In the genomic region with DNA sequence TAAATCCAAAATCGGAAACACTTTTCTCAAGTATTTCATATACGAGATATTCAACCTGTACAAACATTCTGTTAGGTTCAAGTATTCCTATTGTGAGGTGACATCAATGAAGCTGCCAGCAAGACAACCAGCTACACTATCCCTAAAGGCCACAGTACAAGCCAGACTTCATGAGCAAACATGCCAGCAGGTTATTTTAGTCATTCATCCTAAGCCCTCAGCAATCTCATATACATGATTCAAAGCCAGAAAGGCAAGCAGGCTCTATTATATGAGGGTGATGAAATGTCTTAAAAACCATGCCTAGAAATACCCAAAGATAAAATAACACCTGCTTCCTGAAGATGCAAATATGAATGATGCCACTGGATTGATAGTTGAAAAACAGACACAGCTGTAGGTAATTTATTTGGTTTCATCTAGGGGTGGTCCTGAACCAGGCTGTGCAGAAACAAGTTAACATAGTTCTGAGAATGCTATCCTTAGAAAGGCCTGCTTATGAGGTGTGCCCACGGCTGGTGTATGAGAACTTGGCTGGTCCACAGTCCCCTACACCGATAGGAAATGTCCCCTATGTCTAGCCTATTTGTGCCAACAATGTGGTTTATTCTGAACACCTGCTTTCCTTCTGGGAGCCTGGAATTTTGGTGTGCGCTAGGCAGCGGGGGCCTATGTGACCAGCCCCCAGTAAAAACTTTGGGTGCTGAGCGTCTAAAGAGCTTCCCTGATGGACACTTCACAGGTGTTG, we compare ENCODE assay signal across 22 cellular contexts. TPM values are rescaled to one million over a fixed set of nuclear protein-coding genes. Genes with fewer than 3 reads are reported as not detected.
DNase-seq lines count a peak whose midpoint lies in the region; ATAC-seq, FAIRE-seq and TF ChIP-seq lines count a peak whose summit lies in the region.
"Had no signal": no experiment of that assay in that cellular context is flagged by ENCODE, and none has a peak within 500 bp of the region (broad histone marks: within the 10 kb centered on the region; RNA-seq: fewer than 3 reads in every experiment).

No MANE protein-coding gene starts in this region.

- H3K9ac ChIP-seq in BLaER1 treated with 17β-estradiol and CSF1 and Interleukin-3, amounts not matched to agents 10 nM and 100 nM = no peak overlapping the region
- H3K9ac ChIP-seq in Loucy (ENCODE audit: low read depth, low read length, poor library complexity, severe bottlenecking) (no peak overlapping the region), mucosa of rectum (ENCODE audit: low read depth in 1 of 2, low read length in 2 of 2) (no peak overlapping the region)

- no peak overlapping the region for H2AFZ ChIP-seq in Loucy (ENCODE audit: low read length)

- no peaks in the 10 kb centered on the region for H3K27me3 ChIP-seq in BLaER1 treated with 17β-estradiol and CSF1 and Interleukin-3, amounts not matched to agents 10 nM and 100 nM
- no peaks in the 10 kb centered on the region for H3K27me3 ChIP-seq in Loucy (ENCODE audit: insufficient read depth, low read length, poor library complexity, severe bottlenecking)
- no peaks in the 10 kb centered on the region for H3K27me3 ChIP-seq in bronchial epithelial cell (ENCODE audit: control insufficient read depth, insufficient read depth, low read length)
- no peaks in the 10 kb centered on the region for H3K27me3 ChIP-seq in mucosa of rectum (ENCODE audit: control insufficient read depth in 2 of 2, insufficient read depth in 2 of 2, low read length in 2 of 2)
- H3K27me3 ChIP-seq: ascending aorta, gastroesophageal sphincter, left lung, upper lobe of left lung had no signal

- H3K36me3 ChIP-seq in BLaER1 treated with 17β-estradiol and CSF1 and Interleukin-3, amounts not matched to agents 10 nM and 100 nM = peaks cover 0 to 19% (median 9%) of the 10 kb centered on the region in 11 experiments; a peak in 11 of 22 replicates
- H3K36me3 ChIP-seq in Loucy (ENCODE audit: insufficient read depth, low read length) (peaks cover 9% of the 10 kb centered on the region; the same call in 1 of the 2 replicates), bronchial epithelial cell (ENCODE audit: control insufficient read depth, insufficient read depth, low read length) (peaks cover 13% of the 10 kb centered on the region), mucosa of rectum (ENCODE audit: control insufficient read depth in 2 of 2, insufficient read depth in 2 of 2, low read length in 2 of 2) (peaks cover 4% of the 10 kb centered on the region in 2 donors)

- peak overlapping the region in 1 of 11 experiments; percentile 8; a peak in 1 of 22 replicates for H3K27ac ChIP-seq in BLaER1 treated with 17β-estradiol and CSF1 and Interleukin-3, amounts not matched to agents 10 nM and 100 nM
- peak overlapping the region; percentile 52 to 54 for H3K27ac ChIP-seq in mucosa of rectum (ENCODE audit: low read depth in 2 of 2, low read length in 2 of 2)
- H3K27ac ChIP-seq: ascending aorta, gastroesophageal sphincter, left lung, upper lobe of left lung had no signal

- peaks cover 0 to 33% (median 23%) of the 10 kb centered on the region in 10 experiments; a peak in 16 of 20 replicates for H3K4me1 ChIP-seq in BLaER1 treated with 17β-estradiol and CSF1 and Interleukin-3, amounts not matched to agents 10 nM and 100 nM
- H3K4me1 ChIP-seq in Loucy (ENCODE audit: insufficient read depth, low read length, poor library complexity, severe bottlenecking) (peaks cover 37% of the 10 kb centered on the region), mucosa of rectum (ENCODE audit: control insufficient read depth in 2 of 2, insufficient read depth in 2 of 2, low read length in 2 of 2) (peaks cover 4 to 25% of the 10 kb centered on the region in 2 donors)
- H3K4me1 ChIP-seq: ascending aorta, gastroesophageal sphincter, left lung, upper lobe of left lung had no signal

- H3F3A ChIP-seq in Loucy (ENCODE audit: low read depth) = peaks cover 3% of the 10 kb centered on the region; the same call in 1 of the 2 replicates

- peak overlapping the region in 8 of 11 experiments; percentile 28 to 66 (median 60); a peak in 14 of 22 replicates for H3K4me2 ChIP-seq in BLaER1 treated with 17β-estradiol and CSF1 and Interleukin-3, amounts not matched to agents 10 nM and 100 nM
- H3K4me2 ChIP-seq in Loucy (ENCODE audit: low read depth, low read length, poor library complexity, severe bottlenecking) = peak overlapping the region; percentile 83

- H3K79me2 ChIP-seq in Loucy (ENCODE audit: insufficient read depth, low read length) = no peaks in the 10 kb centered on the region

- no peaks in the 10 kb centered on the region for H3K9me2 ChIP-seq in Loucy (replicated peaks; ENCODE audit: low read depth, low read length)

- H3K4me3 ChIP-seq in BLaER1 treated with 17β-estradiol and CSF1 and Interleukin-3, amounts not matched to agents 10 nM and 100 nM = no peak overlapping the region
- H3K4me3 ChIP-seq in Loucy (ENCODE audit: low read length, poor library complexity, severe bottlenecking) (no peak overlapping the region), bronchial epithelial cell (ENCODE audit: low read depth, low read length) (no peak overlapping the region), mucosa of rectum (ENCODE audit: low read length in 2 of 2) (no peak overlapping the region)
- H3K4me3 ChIP-seq: ascending aorta, gastroesophageal sphincter, left lung, upper lobe of left lung had no signal

- TF ChIP-seq CTCF in Loucy (conservative IDR thresholded peaks at IDR 0.05; ENCODE audit: low read length) (no peak), bronchial epithelial cell (IDR thresholded peaks at IDR 0.05; ENCODE audit: insufficient read depth, low read length, severe bottlenecking) (no peak)

- peak; percentile 29 for DNase-seq in bronchial epithelial cell (ENCODE audit: low read depth)
- no peak for DNase-seq in NCI-H1048 (lab: John Stamatoyannopoulos, UW)
- DNase-seq: activated CD4-positive, alpha-beta T cell treated with anti-CD3 and anti-CD28 coated beads for 4 hours; activated effector memory CD4-positive, alpha-beta T cell treated with anti-CD3 and anti-CD28 coated beads, Interleukin-2, amount 50 U/mL, for 16 hours; activated naive CD8-positive, alpha-beta T cell treated with anti-CD3 and anti-CD28 coated beads, Interleukin-2, amount 10 ng/mL, durations not matched to agents 7 days and 5 days; COR-L47; dermis blood vessel endothelial cell; left lung; NCI-H1092; NCI-H187 treated with DMSO at 0.1 percent for 48 hours; NCI-H748 treated with DMSO at 0.1 percent for 48 hours; stimulated activated CD4-positive, alpha-beta T cell treated with anti-CD3 and anti-CD28 coated beads, Interleukin-4, amount 100 ng/mL, for 24 hours; upper lobe of left lung had no signal

- no peak for FAIRE-seq in bronchial epithelial cell (lab: Jason Lieb, UNC)

- no peak for ATAC-seq in GM19351 (IDR thresholded peaks at IDR 0.05; ENCODE audit: unreplicated experiment)
- ATAC-seq in HG02970 (IDR thresholded peaks at IDR 0.05; ENCODE audit: low FRiP score, unreplicated experiment) = no peak
- ATAC-seq: gastroesophageal sphincter; left lung; natural killer cell treated with Interleukin-12 subunit alpha and Interleukin-12 subunit beta and Interleukin-15 and Interleukin-18, amount 100 ng/mL, for 72 hours; stimulated activated effector memory CD8-positive, alpha-beta T cell treated with anti-CD3 and anti-CD28 coated beads, Interleukin-12 subunit alpha, Interleukin-12 subunit beta, amount 100 ng/mL, for 72 hours had no signal

- no peaks in the 10 kb centered on the region for H4K20me1 ChIP-seq in BLaER1 treated with 17β-estradiol and CSF1 and Interleukin-3, amounts not matched to agents 10 nM and 100 nM
- peaks cover 10% of the 10 kb centered on the region for H4K20me1 ChIP-seq in Loucy (ENCODE audit: insufficient read depth, low read length, poor library complexity, severe bottlenecking)

- H3K9me3 ChIP-seq in BLaER1 treated with 17β-estradiol and CSF1 and Interleukin-3, amounts not matched to agents 10 nM and 100 nM (replicated peaks in 1 of 11) = peaks cover 0 to 5% (median 0%) of the 10 kb centered on the region in 11 experiments; a peak in 4 of 22 replicates
- H3K9me3 ChIP-seq in Loucy (ENCODE audit: insufficient read depth, low read depth, low read length) (no peaks in the 10 kb centered on the region), mucosa of rectum (ENCODE audit: control insufficient read depth in 2 of 2, low read length in 2 of 2) (no peaks in the 10 kb centered on the region)
- H3K9me3 ChIP-seq: ascending aorta, gastroesophageal sphincter, left lung, upper lobe of left lung had no signal

RNA-seq across cellular contexts. Expression of a gene that starts 48.2 kb away (rescaled TPM):
- total RNA-seq in bronchial epithelial cell = 45.3 and 58.2 TPM in 2 replicates
